Comparison of ENCODE assay signal across 23 cellular contexts in the genomic region with DNA sequence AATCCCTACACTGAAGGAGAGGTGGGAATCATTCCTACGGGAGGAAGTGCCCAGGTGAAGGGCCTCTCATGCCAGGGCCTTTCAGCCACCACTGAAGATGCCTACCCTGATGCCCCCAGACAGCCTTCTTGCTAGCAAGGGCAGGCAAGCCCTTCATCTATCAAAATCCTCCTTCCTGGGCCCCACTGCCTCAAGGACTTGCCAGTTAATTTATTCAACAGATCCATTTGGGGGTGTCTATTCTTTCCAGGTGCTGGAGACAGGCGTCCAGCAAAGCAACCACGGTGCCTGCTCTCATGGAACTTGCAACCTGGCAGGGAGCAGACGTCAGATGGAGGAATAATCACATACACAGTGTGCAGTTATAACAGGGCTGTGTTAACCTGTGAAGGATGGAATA.
"Had no signal": no experiment of that assay in that cellular context is flagged by ENCODE, and none has a peak within 500 bp of the region (broad histone marks: within the 10 kb centered on the region; RNA-seq: fewer than 3 reads in every experiment).

No MANE protein-coding gene starts in this region.

- H3K9me3 Mint-ChIP-seq: activated naive CD4-positive, alpha-beta T cell treated with anti-CD3 and anti-CD28 coated beads for 36 hours; activated naive CD8-positive, alpha-beta T cell treated with anti-CD3 and anti-CD28 coated beads, Interleukin-2, amount 10 ng/mL, durations not matched to agents 7 days and 5 days; natural killer cell treated with Interleukin-12 subunit alpha and Interleukin-12 subunit beta and Interleukin-15 and Interleukin-18, amount 100 ng/mL, for 72 hours; stimulated activated naive CD8-positive, alpha-beta T cell treated with anti-CD3 and anti-CD28 coated beads, Interleukin-15, Interleukin-2, amounts not matched to agents 100 ng/mL and 50 ng/mL, for 24 hours had no signal

- DNase-seq: activated CD4-positive, alpha-beta T cell treated with anti-CD3 and anti-CD28 coated beads for 36 hours; activated CD4-positive, alpha-beta T cell treated with anti-CD3 and anti-CD28 coated beads, Interleukin-2, amount 50 U/mL, for 48 hours; activated CD4-positive, CD25-positive, alpha-beta regulatory T cell; activated effector memory CD4-positive, alpha-beta T cell treated with anti-CD3 and anti-CD28 coated beads, Interleukin-2, amount 50 U/mL, for 16 hours; activated naive CD4-positive, alpha-beta T cell treated with anti-CD3 and anti-CD28 coated beads for 36 hours; activated naive CD8-positive, alpha-beta T cell treated with anti-CD3 and anti-CD28 coated beads, Interleukin-2, amount 10 ng/mL, durations not matched to agents 7 days and 5 days; amniotic stem cell; brain microvascular endothelial cell; caudate nucleus; effector CD4-positive, alpha-beta T cell; gastrocnemius medialis; glutamatergic neuron; left ventricle myocardium inferior; mesendoderm; right lobe of liver; stimulated activated CD4-positive, alpha-beta T cell treated with anti-CD3 and anti-CD28 coated beads, Interleukin-2, amount 100 ng/mL, for 48 hours; upper lobe of left lung had no signal

- H3K9me3 ChIP-seq: gastrocnemius medialis, right lobe of liver, upper lobe of left lung, vagina had no signal

- H3K4me1 ChIP-seq: gastrocnemius medialis, left ventricle myocardium inferior, right lobe of liver, upper lobe of left lung, vagina had no signal

- H3K27me3 ChIP-seq: brain microvascular endothelial cell, gastrocnemius medialis, right lobe of liver, upper lobe of left lung, vagina had no signal

- H3K27me3 Mint-ChIP-seq: activated CD4-positive, alpha-beta T cell treated with anti-CD3 and anti-CD28 coated beads for 36 hours; activated naive CD8-positive, alpha-beta T cell treated with anti-CD3 and anti-CD28 coated beads, Interleukin-2, amount 10 ng/mL, durations not matched to agents 7 days and 5 days; dendritic cell treated with granulocyte-macrophage colony-stimulating factor and Interleukin-4, amounts not matched to agents 40 ng/mL and 50 ng/mL, for 4 days; natural killer cell treated with Interleukin-12 subunit alpha and Interleukin-12 subunit beta and Interleukin-15 and Interleukin-18, amount 100 ng/mL, for 72 hours; stimulated activated naive CD8-positive, alpha-beta T cell treated with anti-CD3 and anti-CD28 coated beads, Interleukin-15, Interleukin-2, amounts not matched to agents 100 ng/mL and 50 ng/mL, for 24 hours had no signal

- H3K36me3 Mint-ChIP-seq: activated naive CD8-positive, alpha-beta T cell treated with anti-CD3 and anti-CD28 coated beads, Interleukin-2, amount 10 ng/mL, durations not matched to agents 7 days and 5 days; natural killer cell treated with Interleukin-12 subunit alpha and Interleukin-12 subunit beta and Interleukin-15 and Interleukin-18, amount 100 ng/mL, for 72 hours had no signal

- H3K27ac Mint-ChIP-seq: activated CD4-positive, alpha-beta T cell treated with anti-CD3 and anti-CD28 coated beads for 36 hours; activated naive CD4-positive, alpha-beta T cell treated with anti-CD3 and anti-CD28 coated beads for 36 hours; activated naive CD8-positive, alpha-beta T cell treated with anti-CD3 and anti-CD28 coated beads, Interleukin-2, amount 10 ng/mL, durations not matched to agents 7 days and 5 days; dendritic cell treated with granulocyte-macrophage colony-stimulating factor and Interleukin-4, amounts not matched to agents 40 ng/mL and 50 ng/mL, for 4 days; natural killer cell treated with Interleukin-12 subunit alpha and Interleukin-12 subunit beta and Interleukin-15 and Interleukin-18, amount 100 ng/mL, for 72 hours; stimulated activated naive CD8-positive, alpha-beta T cell treated with anti-CD3 and anti-CD28 coated beads, Interleukin-15, Interleukin-2, amounts not matched to agents 100 ng/mL and 50 ng/mL, for 24 hours had no signal

- H3K36me3 ChIP-seq: brain microvascular endothelial cell, gastrocnemius medialis, left ventricle myocardium inferior, right lobe of liver, upper lobe of left lung, vagina had no signal

- H3K4me3 Mint-ChIP-seq: activated CD4-positive, alpha-beta T cell treated with anti-CD3 and anti-CD28 coated beads for 36 hours; activated naive CD4-positive, alpha-beta T cell treated with anti-CD3 and anti-CD28 coated beads for 36 hours; activated naive CD8-positive, alpha-beta T cell treated with anti-CD3 and anti-CD28 coated beads, Interleukin-2, amount 10 ng/mL, durations not matched to agents 7 days and 5 days; dendritic cell treated with granulocyte-macrophage colony-stimulating factor and Interleukin-4, amounts not matched to agents 40 ng/mL and 50 ng/mL, for 4 days; natural killer cell treated with Interleukin-12 subunit alpha and Interleukin-12 subunit beta and Interleukin-15 and Interleukin-18, amount 100 ng/mL, for 72 hours; stimulated activated naive CD8-positive, alpha-beta T cell treated with anti-CD3 and anti-CD28 coated beads, Interleukin-15, Interleukin-2, amounts not matched to agents 100 ng/mL and 50 ng/mL, for 24 hours had no signal

- H3K4me3 ChIP-seq: gastrocnemius medialis, left ventricle myocardium inferior, lung, right lobe of liver, upper lobe of left lung, vagina had no signal

- H3K27ac ChIP-seq: brain microvascular endothelial cell, epithelial cell of prostate, gastrocnemius medialis, left ventricle myocardium inferior, right lobe of liver, upper lobe of left lung, vagina had no signal

- ATAC-seq: activated CD4-positive, alpha-beta T cell treated with anti-CD3 and anti-CD28 coated beads for 36 hours; gastrocnemius medialis; natural killer cell treated with Interleukin-12 subunit alpha and Interleukin-12 subunit beta and Interleukin-15 and Interleukin-18, amount 100 ng/mL, for 72 hours; right lobe of liver had no signal
